ENCODE assay signal across 1 cellular context in genomic region chr2:42953216-42953615, GRCh38.
TF ChIP-seq lines count a peak whose summit lies in the region.

No MANE protein-coding gene starts in this region.

TF ChIP-seq in WTC11, 78 proteins besides CTCF, POLR2A, EP300 and RAD21 (continued from another document):
- no peak for TF ChIP-seq ZNF512 (CRISPR knock-in tag; IDR thresholded peaks at IDR 0.05; ENCODE audit: borderline replicate concordance)
- TF ChIP-seq ESRRA (CRISPR knock-in tag; IDR thresholded peaks at IDR 0.05; ENCODE audit: borderline replicate concordance) = no peak
- TF ChIP-seq FOXJ3 (CRISPR knock-in tag; IDR thresholded peaks at IDR 0.05; ENCODE audit: borderline replicate concordance) = no peak
- TF ChIP-seq, protein P1, sequence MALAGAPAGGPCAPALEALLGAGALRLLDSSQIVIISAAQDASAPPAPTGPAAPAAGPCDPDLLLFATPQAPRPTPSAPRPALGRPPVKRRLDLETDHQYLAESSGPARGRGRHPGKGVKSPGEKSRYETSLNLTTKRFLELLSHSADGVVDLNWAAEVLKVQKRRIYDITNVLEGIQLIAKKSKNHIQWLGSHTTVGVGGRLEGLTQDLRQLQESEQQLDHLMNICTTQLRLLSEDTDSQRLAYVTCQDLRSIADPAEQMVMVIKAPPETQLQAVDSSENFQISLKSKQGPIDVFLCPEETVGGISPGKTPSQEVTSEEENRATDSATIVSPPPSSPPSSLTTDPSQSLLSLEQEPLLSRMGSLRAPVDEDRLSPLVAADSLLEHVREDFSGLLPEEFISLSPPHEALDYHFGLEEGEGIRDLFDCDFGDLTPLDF (CRISPR knock-in tag; IDR thresholded peaks at IDR 0.05) = no peak
- no peak for TF ChIP-seq SMAD4 (CRISPR knock-in tag; IDR thresholded peaks at IDR 0.05)
